In the genomic region with DNA sequence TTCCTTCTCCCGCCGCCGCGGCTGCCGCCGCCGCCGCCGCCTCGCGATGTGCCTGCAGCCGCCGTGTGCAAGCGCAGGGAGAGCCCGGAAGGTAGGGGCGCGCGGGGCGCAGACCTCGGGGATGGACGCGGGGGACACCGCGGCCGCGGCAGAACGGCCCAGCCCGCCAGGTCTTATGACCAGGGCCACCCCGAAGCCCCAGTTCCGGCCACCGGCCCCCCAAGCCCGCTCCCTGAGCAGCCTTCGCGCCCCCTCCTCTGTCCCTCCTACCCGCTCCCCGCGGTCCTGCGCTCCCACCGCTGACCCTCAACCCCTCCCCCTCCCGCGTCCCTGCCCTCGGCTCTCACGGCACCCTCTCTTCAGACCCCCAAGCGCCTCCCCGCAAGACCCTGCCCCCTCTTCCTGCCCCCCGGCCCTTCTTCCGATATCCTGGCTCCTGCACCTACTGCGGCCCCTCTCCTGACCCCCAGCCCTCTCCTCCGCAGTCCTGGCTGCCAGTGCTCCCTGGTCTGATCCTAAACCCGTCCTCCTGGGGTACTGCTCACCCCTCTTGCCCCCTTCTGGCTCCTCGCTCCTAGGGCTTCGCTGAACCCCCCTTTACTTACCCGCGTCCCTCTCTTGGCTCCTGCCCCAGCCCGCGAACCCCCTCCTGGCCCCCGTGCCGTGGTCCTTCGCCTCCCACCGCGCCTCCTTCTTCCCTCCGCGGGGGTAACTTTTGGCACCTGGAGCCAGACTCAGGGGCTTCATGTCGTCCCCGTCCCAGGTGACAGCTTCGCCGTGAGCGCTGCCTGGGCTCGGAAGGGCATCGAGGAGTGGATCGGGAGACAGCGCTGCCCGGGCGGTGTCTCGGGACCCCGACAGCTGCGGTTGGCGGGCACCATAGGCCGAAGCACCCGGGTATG, we compare ENCODE assay signal across 1 cellular context.
TF ChIP-seq lines count a peak whose summit lies in the region.

No MANE protein-coding gene starts in this region.

TF ChIP-seq in HepG2, 621 proteins besides CTCF, POLR2A, EP300 and RAD21 (continued from another document and continues in another):
- TF ChIP-seq, protein P1, sequence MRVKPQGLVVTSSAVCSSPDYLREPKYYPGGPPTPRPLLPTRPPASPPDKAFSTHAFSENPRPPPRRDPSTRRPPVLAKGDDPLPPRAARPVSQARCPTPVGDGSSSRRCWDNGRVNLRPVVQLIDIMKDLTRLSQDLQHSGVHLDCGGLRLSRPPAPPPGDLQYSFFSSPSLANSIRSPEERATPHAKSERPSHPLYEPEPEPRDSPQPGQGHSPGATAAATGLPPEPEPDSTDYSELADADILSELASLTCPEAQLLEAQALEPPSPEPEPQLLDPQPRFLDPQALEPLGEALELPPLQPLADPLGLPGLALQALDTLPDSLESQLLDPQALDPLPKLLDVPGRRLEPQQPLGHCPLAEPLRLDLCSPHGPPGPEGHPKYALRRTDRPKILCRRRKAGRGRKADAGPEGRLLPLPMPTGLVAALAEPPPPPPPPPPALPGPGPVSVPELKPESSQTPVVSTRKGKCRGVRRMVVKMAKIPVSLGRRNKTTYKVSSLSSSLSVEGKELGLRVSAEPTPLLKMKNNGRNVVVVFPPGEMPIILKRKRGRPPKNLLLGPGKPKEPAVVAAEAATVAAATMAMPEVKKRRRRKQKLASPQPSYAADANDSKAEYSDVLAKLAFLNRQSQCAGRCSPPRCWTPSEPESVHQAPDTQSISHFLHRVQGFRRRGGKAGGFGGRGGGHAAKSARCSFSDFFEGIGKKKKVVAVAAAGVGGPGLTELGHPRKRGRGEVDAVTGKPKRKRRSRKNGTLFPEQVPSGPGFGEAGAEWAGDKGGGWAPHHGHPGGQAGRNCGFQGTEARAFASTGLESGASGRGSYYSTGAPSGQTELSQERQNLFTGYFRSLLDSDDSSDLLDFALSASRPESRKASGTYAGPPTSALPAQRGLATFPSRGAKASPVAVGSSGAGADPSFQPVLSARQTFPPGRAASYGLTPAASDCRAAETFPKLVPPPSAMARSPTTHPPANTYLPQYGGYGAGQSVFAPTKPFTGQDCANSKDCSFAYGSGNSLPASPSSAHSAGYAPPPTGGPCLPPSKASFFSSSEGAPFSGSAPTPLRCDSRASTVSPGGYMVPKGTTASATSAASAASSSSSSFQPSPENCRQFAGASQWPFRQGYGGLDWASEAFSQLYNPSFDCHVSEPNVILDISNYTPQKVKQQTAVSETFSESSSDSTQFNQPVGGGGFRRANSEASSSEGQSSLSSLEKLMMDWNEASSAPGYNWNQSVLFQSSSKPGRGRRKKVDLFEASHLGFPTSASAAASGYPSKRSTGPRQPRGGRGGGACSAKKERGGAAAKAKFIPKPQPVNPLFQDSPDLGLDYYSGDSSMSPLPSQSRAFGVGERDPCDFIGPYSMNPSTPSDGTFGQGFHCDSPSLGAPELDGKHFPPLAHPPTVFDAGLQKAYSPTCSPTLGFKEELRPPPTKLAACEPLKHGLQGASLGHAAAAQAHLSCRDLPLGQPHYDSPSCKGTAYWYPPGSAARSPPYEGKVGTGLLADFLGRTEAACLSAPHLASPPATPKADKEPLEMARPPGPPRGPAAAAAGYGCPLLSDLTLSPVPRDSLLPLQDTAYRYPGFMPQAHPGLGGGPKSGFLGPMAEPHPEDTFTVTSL (CRISPR knock-in tag; IDR thresholded peaks at IDR 0.05; ENCODE audit: borderline replicate concordance), result no peak
- TF ChIP-seq SYNCRIP (IDR thresholded peaks at IDR 0.05; ENCODE audit: insufficient read depth, low read depth, low read length) (no peak), ZNF549 (CRISPR knock-in tag; IDR thresholded peaks at IDR 0.05) (no peak), RFX5 (IDR thresholded peaks at IDR 0.05; ENCODE audit: low read depth, low read length) (no peak), IRX3 (CRISPR knock-in tag; IDR thresholded peaks at IDR 0.05; ENCODE audit: borderline replicate concordance, low read depth) (no peak), ZNF225 (CRISPR knock-in tag; IDR thresholded peaks at IDR 0.05) (0 out of 2 replicates have a peak, but pooled peaks have one; percentile 16), ZNF850 (CRISPR knock-in tag; conservative IDR thresholded peaks at IDR 0.05) (no peak), NR2F6 (IDR thresholded peaks at IDR 0.05) (no peak), NR2F6 (CRISPR knock-in tag; IDR thresholded peaks at IDR 0.05) (no peak), KLF15 (CRISPR knock-in tag; IDR thresholded peaks at IDR 0.05; ENCODE audit: borderline replicate concordance) (no peak), SKI (IDR thresholded peaks at IDR 0.05; ENCODE audit: partially characterized antibody) (no peak), RBAK (CRISPR knock-in tag; IDR thresholded peaks at IDR 0.05) (no peak), YEATS4 (CRISPR knock-in tag; IDR thresholded peaks at IDR 0.05; ENCODE audit: borderline replicate concordance) (no peak), HNRNPLL (IDR thresholded peaks at IDR 0.05; ENCODE audit: low read depth, low read length, poor library complexity, severe bottlenecking) (peak; percentile 43), EEA1 (CRISPR knock-in tag; IDR thresholded peaks at IDR 0.05; ENCODE audit: borderline replicate concordance) (0 out of 2 replicates have a peak, but pooled peaks have one; percentile 30), ZFP1 (CRISPR knock-in tag; IDR thresholded peaks at IDR 0.05) (no peak), RBM22 (optimal IDR thresholded peaks at IDR 0.05; ENCODE audit: low read length) (peak; percentile 84), HCFC1 (IDR thresholded peaks at IDR 0.05; ENCODE audit: low read depth, low read length) (no peak), ZNF569 (CRISPR knock-in tag; IDR thresholded peaks at IDR 0.05; ENCODE audit: borderline replicate concordance) (no peak), ZNF790 (CRISPR knock-in tag; IDR thresholded peaks at IDR 0.05; ENCODE audit: borderline replicate concordance) (0 out of 2 replicates have a peak, but pooled peaks have one; percentile 13), ZNF83 (CRISPR knock-in tag; IDR thresholded peaks at IDR 0.05; ENCODE audit: borderline replicate concordance) (no peak), ETV5 (CRISPR knock-in tag; IDR thresholded peaks at IDR 0.05; ENCODE audit: borderline replicate concordance) (no peak)
- TF ChIP-seq, protein P2, sequence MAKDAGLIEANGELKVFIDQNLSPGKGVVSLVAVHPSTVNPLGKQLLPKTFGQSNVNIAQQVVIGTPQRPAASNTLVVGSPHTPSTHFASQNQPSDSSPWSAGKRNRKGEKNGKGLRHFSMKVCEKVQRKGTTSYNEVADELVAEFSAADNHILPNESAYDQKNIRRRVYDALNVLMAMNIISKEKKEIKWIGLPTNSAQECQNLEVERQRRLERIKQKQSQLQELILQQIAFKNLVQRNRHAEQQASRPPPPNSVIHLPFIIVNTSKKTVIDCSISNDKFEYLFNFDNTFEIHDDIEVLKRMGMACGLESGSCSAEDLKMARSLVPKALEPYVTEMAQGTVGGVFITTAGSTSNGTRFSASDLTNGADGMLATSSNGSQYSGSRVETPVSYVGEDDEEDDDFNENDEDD (CRISPR knock-in tag; IDR thresholded peaks at IDR 0.05; ENCODE audit: borderline replicate concordance), result no peak
- TF ChIP-seq, protein P3, sequence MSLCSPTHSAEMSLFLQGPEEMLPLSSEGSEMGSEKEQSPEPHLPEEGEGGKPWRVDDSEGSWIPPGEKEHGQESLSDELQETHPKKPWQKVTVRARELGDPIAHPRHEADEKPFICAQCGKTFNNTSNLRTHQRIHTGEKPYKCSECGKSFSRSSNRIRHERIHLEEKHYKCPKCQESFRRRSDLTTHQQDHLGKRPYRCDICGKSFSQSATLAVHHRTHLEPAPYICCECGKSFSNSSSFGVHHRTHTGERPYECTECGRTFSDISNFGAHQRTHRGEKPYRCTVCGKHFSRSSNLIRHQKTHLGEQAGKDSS (CRISPR knock-in tag; IDR thresholded peaks at IDR 0.05; ENCODE audit: borderline replicate concordance, low read depth), result 0 out of 2 replicates have a peak, but pooled peaks have one; percentile 85
- TF ChIP-seq, protein P4, sequence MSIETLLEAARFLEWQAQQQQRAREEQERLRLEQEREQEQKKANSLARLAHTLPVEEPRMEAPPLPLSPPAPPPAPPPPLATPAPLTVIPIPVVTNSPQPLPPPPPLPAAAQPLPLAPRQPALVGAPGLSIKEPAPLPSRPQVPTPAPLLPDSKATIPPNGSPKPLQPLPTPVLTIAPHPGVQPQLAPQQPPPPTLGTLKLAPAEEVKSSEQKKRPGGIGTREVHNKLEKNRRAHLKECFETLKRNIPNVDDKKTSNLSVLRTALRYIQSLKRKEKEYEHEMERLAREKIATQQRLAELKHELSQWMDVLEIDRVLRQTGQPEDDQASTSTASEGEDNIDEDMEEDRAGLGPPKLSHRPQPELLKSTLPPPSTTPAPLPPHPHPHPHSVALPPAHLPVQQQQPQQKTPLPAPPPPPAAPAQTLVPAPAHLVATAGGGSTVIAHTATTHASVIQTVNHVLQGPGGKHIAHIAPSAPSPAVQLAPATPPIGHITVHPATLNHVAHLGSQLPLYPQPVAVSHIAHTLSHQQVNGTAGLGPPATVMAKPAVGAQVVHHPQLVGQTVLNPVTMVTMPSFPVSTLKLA (IDR thresholded peaks at IDR 0.05), result no peak
- TF ChIP-seq, protein P5, sequence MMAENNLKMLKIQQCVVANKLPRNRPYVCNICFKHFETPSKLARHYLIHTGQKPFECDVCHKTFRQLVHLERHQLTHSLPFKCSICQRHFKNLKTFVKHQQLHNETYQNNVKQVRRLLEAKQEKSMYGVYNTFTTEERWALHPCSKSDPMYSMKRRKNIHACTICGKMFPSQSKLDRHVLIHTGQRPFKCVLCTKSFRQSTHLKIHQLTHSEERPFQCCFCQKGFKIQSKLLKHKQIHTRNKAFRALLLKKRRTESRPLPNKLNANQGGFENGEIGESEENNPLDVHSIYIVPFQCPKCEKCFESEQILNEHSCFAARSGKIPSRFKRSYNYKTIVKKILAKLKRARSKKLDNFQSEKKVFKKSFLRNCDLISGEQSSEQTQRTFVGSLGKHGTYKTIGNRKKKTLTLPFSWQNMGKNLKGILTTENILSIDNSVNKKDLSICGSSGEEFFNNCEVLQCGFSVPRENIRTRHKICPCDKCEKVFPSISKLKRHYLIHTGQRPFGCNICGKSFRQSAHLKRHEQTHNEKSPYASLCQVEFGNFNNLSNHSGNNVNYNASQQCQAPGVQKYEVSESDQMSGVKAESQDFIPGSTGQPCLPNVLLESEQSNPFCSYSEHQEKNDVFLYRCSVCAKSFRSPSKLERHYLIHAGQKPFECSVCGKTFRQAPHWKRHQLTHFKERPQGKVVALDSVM (CRISPR knock-in tag; IDR thresholded peaks at IDR 0.05), result no peak
- TF ChIP-seq, protein P6, sequence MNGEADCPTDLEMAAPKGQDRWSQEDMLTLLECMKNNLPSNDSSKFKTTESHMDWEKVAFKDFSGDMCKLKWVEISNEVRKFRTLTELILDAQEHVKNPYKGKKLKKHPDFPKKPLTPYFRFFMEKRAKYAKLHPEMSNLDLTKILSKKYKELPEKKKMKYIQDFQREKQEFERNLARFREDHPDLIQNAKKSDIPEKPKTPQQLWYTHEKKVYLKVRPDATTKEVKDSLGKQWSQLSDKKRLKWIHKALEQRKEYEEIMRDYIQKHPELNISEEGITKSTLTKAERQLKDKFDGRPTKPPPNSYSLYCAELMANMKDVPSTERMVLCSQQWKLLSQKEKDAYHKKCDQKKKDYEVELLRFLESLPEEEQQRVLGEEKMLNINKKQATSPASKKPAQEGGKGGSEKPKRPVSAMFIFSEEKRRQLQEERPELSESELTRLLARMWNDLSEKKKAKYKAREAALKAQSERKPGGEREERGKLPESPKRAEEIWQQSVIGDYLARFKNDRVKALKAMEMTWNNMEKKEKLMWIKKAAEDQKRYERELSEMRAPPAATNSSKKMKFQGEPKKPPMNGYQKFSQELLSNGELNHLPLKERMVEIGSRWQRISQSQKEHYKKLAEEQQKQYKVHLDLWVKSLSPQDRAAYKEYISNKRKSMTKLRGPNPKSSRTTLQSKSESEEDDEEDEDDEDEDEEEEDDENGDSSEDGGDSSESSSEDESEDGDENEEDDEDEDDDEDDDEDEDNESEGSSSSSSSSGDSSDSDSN (CRISPR knock-in tag; IDR thresholded peaks at IDR 0.05), result peak; percentile 40; the same call in 1 of the 2 replicates
- TF ChIP-seq, protein P7, sequence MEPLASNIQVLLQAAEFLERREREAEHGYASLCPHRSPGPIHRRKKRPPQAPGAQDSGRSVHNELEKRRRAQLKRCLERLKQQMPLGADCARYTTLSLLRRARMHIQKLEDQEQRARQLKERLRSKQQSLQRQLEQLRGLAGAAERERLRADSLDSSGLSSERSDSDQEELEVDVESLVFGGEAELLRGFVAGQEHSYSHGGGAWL (CRISPR knock-in tag; IDR thresholded peaks at IDR 0.05), result peak; percentile 43; the same call in 1 of the 2 replicates
- TF ChIP-seq, protein P8, sequence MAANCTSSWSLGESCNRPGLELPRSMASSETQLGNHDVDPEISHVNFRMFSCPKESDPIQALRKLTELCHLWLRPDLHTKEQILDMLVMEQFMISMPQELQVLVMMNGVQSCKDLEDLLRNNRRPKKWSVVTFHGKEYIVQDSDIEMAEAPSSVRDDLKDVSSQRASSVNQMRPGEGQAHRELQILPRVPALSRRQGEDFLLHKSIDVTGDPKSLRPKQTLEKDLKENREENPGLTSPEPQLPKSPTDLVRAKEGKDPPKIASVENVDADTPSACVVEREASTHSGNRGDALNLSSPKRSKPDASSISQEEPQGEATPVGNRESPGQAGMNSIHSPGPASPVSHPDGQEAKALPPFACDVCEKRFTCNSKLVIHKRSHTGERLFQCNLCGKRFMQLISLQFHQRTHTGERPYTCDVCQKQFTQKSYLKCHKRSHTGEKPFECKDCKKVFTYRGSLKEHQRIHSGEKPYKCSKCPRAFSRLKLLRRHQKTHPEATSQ (CRISPR knock-in tag; IDR thresholded peaks at IDR 0.05; ENCODE audit: borderline replicate concordance), result no peak
- TF ChIP-seq, protein P9, sequence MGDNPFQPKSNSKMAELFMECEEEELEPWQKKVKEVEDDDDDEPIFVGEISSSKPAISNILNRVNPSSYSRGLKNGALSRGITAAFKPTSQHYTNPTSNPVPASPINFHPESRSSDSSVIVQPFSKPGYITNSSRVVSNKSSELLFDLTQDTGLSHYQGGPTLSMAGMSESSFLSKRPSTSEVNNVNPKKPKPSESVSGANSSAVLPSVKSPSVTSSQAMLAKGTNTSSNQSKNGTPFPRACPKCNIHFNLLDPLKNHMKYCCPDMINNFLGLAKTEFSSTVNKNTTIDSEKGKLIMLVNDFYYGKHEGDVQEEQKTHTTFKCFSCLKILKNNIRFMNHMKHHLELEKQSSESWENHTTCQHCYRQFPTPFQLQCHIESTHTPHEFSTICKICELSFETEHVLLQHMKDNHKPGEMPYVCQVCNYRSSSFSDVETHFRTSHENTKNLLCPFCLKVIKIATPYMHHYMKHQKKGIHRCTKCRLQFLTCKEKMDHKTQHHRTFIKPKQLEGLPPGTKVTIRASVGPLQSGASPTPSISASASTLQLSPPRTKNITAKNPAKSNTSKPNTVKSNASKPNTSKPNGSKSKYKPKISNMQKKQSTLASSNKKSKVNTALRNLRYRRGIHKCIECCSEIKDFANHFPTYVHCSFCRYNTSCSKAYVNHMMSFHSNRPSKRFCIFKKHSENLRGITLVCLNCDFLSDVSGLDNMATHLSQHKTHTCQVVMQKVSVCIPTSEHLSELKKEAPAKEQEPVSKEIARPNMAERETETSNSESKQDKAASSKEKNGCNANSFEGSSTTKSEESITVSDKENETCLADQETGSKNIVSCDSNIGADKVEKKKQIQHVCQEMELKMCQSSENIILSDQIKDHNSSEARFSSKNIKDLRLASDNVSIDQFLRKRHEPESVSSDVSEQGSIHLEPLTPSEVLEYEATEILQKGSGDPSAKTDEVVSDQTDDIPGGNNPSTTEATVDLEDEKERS (CRISPR knock-in tag; IDR thresholded peaks at IDR 0.05), result no peak
- TF ChIP-seq, protein P10, sequence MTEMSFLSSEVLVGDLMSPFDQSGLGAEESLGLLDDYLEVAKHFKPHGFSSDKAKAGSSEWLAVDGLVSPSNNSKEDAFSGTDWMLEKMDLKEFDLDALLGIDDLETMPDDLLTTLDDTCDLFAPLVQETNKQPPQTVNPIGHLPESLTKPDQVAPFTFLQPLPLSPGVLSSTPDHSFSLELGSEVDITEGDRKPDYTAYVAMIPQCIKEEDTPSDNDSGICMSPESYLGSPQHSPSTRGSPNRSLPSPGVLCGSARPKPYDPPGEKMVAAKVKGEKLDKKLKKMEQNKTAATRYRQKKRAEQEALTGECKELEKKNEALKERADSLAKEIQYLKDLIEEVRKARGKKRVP (CRISPR knock-in tag; IDR thresholded peaks at IDR 0.05), result no peak
